ENCODE assay signal across 8 cellular contexts in the genomic region with DNA sequence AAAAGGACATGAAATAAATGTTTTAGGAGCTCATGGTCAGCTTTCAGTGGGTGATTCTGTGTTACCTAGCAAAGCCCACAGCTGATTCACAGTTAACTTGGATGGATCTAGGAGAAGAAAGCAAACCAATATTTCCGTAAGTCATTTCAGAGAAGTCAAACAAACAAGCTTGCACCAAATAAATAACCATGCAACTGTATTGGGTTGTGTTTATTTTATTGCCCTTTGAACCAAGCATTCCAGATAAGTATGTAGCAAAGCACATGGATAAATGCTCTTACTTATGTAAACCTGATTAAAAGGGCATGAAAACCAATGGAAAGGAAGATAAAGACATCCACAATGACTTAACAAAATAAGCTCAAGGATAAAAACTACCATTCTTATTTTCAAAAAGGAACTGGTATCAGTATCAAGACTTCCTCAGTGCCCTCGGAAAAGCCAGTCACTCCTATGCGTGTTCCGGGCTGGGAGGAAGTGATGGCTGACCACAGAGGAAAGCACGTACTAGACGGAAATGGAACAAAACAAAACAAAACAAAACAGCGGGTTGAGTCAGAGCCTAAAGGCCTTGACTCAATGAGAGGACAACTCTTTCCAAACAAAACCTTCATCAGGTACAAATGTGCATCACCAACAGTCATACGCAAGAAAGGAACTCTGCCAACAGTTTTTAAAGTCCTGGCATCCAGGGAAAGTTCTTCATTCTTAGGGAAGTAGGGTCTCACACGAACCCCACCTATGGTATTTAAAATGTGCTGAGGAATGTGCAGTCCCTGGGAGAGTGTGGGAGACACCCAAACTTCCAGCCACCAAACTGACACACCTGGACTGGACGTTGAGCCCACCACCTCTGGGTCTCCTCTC.
DNase-seq lines count a peak whose midpoint lies in the region; ATAC-seq, FAIRE-seq and TF ChIP-seq lines count a peak whose summit lies in the region.

No MANE protein-coding gene starts in this region.

- POLR2A ChIA-PET in HepG2 (lab: Yijun Ruan, JAX): no interaction called here

- H3K9me3 ChIP-seq in ascending aorta: no peaks in the 10 kb centered on the region
- H3K9me3 ChIP-seq in HepG2 (ENCODE audit: low read length): no peaks in the 10 kb centered on the region
- no peaks in the 10 kb centered on the region for H3K9me3 ChIP-seq in BE2C

- H3K9me3 Mint-ChIP-seq in T-helper 2 cell treated with Interferon-gamma antibody and Interleukin-4, amounts not matched to agents 5 μg/mL and 100 μg/mL, for 36 hours: peaks cover 13% of the 10 kb centered on the region

- H3K4me2 ChIP-seq in HepG2 (ENCODE audit: low read depth, low read length): peak overlapping the region; percentile 13; the same call in 1 of the 2 replicates

- CTCF ChIA-PET in HepG2 (lab: Yijun Ruan, JAX; ENCODE audit: low intra/inter-chr PET ratio, low total read pairs): no interaction called here

- H3K4me3 ChIP-seq in ascending aorta: no peak overlapping the region
- H3K4me3 ChIP-seq in HepG2 (replicated peaks in 1 of 3; ENCODE audit: insufficient read depth in 1 of 3, low read depth in 2 of 3, low read length in 3 of 3): no peak overlapping the region
- H3K4me3 ChIP-seq in BE2C (ENCODE audit: low read depth, low read length): no peak overlapping the region

- peak overlapping the region; percentile 96 for H3K27ac Mint-ChIP-seq in T-helper 2 cell treated with Interferon-gamma antibody and Interleukin-4, amounts not matched to agents 5 μg/mL and 100 μg/mL, for 36 hours

- TF ChIP-seq POLR2A in HepG2 (IDR thresholded peaks at IDR 0.05; ENCODE audit: insufficient read depth in 1 of 2, low read depth in 2 of 2, low read length in 2 of 2): no peak

- in situ Hi-C loops in HepG2 (cut with HindIII; ENCODE audit: extremely low pct_ligation_motif_present, low pct_unique_long_range_greater_than_20kb): no loop called here

- no peaks in the 10 kb centered on the region for H4K20me1 ChIP-seq in HepG2 (ENCODE audit: insufficient read depth, low read length)

- H3K4me3 Mint-ChIP-seq in T-helper 2 cell treated with Interferon-gamma antibody and Interleukin-4, amounts not matched to agents 5 μg/mL and 100 μg/mL, for 36 hours: peak overlapping the region; percentile 75

- peaks cover 6% of the 10 kb centered on the region for H3K36me3 Mint-ChIP-seq in T-helper 2 cell treated with Interferon-gamma antibody and Interleukin-4, amounts not matched to agents 5 μg/mL and 100 μg/mL, for 36 hours (ENCODE audit: low read depth)

- TF ChIP-seq EP300 in HepG2 (IDR thresholded peaks at IDR 0.05; ENCODE audit: low read depth in 2 of 2, low read length in 2 of 2) (peak in 1 of 2 experiments; percentile 23; a peak in 1 of 4 replicates), HepG2 (CRISPR knock-in tag; IDR thresholded peaks at IDR 0.05; ENCODE audit: borderline replicate concordance) (no peak)

- H3K27ac ChIP-seq in ascending aorta: peak overlapping the region; percentile 57 to 60
- H3K27ac ChIP-seq in HepG2 (ENCODE audit: extremely low read length, insufficient read depth, low read length): peak overlapping the region; percentile 37

- peak; percentile 36; the same call in 1 of the 3 replicates for ATAC-seq in HepG2

- no peaks in the 10 kb centered on the region for H3K36me3 ChIP-seq in ascending aorta
- H3K36me3 ChIP-seq in HepG2 (replicated peaks in 1 of 2; ENCODE audit: control insufficient read depth in 1 of 2, insufficient read depth in 2 of 2, low read length in 2 of 2): no peaks in the 10 kb centered on the region
- no peaks in the 10 kb centered on the region for H3K36me3 ChIP-seq in BE2C

- peaks cover 10% of the 10 kb centered on the region for H3K27me3 Mint-ChIP-seq in T-helper 2 cell treated with Interferon-gamma antibody and Interleukin-4, amounts not matched to agents 5 μg/mL and 100 μg/mL, for 36 hours (ENCODE audit: low read depth)

- DNase-seq in H4 (ENCODE audit: low spot score): peak; percentile 68
- DNase-seq in T-helper 2 cell treated with Interferon-gamma antibody and Interleukin-4, amounts not matched to agents 5 μg/mL and 100 μg/mL, for 36 hours (ENCODE audit: low spot score): peak; percentile 79
- DNase-seq in ascending aorta (ENCODE audit: low spot score in 2 of 2): peak; percentile 61 to 81
- peak; percentile 30 for DNase-seq in HepG2 (ENCODE audit: low spot score)
- peak; percentile 36 to 53 for DNase-seq in stimulated activated CD8-positive, alpha-beta memory T cell treated with anti-CD3 and anti-CD28 coated beads, Interleukin-4, amount 100 ng/mL, for 1 hour (ENCODE audit: low read depth in 2 of 2, low spot score in 1 of 2)
- no peak for DNase-seq in 8988T
- no peak for DNase-seq in NCI-H2029 treated with DMSO at 0.1 percent for 48 hours (lab: John Stamatoyannopoulos, UW)
- DNase-seq in BE2C: no peak

- no peaks in the 10 kb centered on the region for H3K27me3 ChIP-seq in ascending aorta
- no peaks in the 10 kb centered on the region for H3K27me3 ChIP-seq in HepG2 (ENCODE audit: control insufficient read depth in 1 of 2, insufficient read depth in 2 of 2, low read length in 2 of 2)
- no peaks in the 10 kb centered on the region for H3K27me3 ChIP-seq in BE2C

- TF ChIP-seq CTCF in ascending aorta (IDR thresholded peaks at IDR 0.05) (no peak), HepG2 (CRISPR knock-in tag; IDR thresholded peaks at IDR 0.05) (no peak), BE2C (IDR thresholded peaks at IDR 0.05; ENCODE audit: low read depth, low read length) (no peak)

- H2AFZ ChIP-seq in HepG2 (ENCODE audit: low read length): no peak overlapping the region

- intact Hi-C loops in ascending aorta (cut with DNase I) (loop anchor here (5.0 kb wide), 1 partner anchor 102 kb away; the partner anchor contains the start of gene SNRK), HepG2 (cut with micrococcal nuclease; ENCODE audit: unreplicated experiment) (no loop called here)

- no peak for FAIRE-seq in HepG2 (lab: Jason Lieb, UNC)

- no peaks in the 10 kb centered on the region for H3K4me1 ChIP-seq in ascending aorta
- H3K4me1 ChIP-seq in HepG2 (ENCODE audit: insufficient read depth, low read length): peaks cover 21% of the 10 kb centered on the region
- H3K4me1 ChIP-seq in BE2C: no peaks in the 10 kb centered on the region

- H3K9ac ChIP-seq in HepG2 (ENCODE audit: insufficient read depth, low read depth, low read length): no peak overlapping the region

- H3K4me1 Mint-ChIP-seq in T-helper 2 cell treated with Interferon-gamma antibody and Interleukin-4, amounts not matched to agents 5 μg/mL and 100 μg/mL, for 36 hours (ENCODE audit: low read depth): peaks cover 41% of the 10 kb centered on the region

- no peak for TF ChIP-seq RAD21 in HepG2 (CRISPR knock-in tag; IDR thresholded peaks at IDR 0.05)

- no peaks in the 10 kb centered on the region for H3K79me2 ChIP-seq in HepG2 (ENCODE audit: insufficient read depth, low read length)

- BruUV-seq in HepG2 (replicated peaks; lab: Mats Ljungman, UMichigan): no TSS peak

- WGBS in HepG2 (ENCODE audit: low lambda C conversion rate): 53% methylated on average over 10 of the region's 10 CpGs

TF ChIP-seq in HepG2, 621 proteins besides CTCF, POLR2A, EP300 and RAD21 (continues in another document):
- TF ChIP-seq ZNF83 (CRISPR knock-in tag; IDR thresholded peaks at IDR 0.05; ENCODE audit: borderline replicate concordance) (no peak), ELF3 (CRISPR knock-in tag; IDR thresholded peaks at IDR 0.05) (peak; percentile 23; the same call in 1 of the 2 replicates), ZNF784 (CRISPR knock-in tag; IDR thresholded peaks at IDR 0.05; ENCODE audit: borderline replicate concordance) (no peak), FOSL2 (CRISPR knock-in tag; IDR thresholded peaks at IDR 0.05) (0 out of 2 replicates have a peak, but pooled peaks have one; percentile 8), FOXP1 (IDR thresholded peaks at IDR 0.05) (no peak), FOXP1 (CRISPR knock-in tag; IDR thresholded peaks at IDR 0.05) (peak; percentile 37; the same call in 1 of the 2 replicates)
- TF ChIP-seq, protein P1, sequence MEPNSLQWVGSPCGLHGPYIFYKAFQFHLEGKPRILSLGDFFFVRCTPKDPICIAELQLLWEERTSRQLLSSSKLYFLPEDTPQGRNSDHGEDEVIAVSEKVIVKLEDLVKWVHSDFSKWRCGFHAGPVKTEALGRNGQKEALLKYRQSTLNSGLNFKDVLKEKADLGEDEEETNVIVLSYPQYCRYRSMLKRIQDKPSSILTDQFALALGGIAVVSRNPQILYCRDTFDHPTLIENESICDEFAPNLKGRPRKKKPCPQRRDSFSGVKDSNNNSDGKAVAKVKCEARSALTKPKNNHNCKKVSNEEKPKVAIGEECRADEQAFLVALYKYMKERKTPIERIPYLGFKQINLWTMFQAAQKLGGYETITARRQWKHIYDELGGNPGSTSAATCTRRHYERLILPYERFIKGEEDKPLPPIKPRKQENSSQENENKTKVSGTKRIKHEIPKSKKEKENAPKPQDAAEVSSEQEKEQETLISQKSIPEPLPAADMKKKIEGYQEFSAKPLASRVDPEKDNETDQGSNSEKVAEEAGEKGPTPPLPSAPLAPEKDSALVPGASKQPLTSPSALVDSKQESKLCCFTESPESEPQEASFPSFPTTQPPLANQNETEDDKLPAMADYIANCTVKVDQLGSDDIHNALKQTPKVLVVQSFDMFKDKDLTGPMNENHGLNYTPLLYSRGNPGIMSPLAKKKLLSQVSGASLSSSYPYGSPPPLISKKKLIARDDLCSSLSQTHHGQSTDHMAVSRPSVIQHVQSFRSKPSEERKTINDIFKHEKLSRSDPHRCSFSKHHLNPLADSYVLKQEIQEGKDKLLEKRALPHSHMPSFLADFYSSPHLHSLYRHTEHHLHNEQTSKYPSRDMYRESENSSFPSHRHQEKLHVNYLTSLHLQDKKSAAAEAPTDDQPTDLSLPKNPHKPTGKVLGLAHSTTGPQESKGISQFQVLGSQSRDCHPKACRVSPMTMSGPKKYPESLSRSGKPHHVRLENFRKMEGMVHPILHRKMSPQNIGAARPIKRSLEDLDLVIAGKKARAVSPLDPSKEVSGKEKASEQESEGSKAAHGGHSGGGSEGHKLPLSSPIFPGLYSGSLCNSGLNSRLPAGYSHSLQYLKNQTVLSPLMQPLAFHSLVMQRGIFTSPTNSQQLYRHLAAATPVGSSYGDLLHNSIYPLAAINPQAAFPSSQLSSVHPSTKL (CRISPR knock-in tag; IDR thresholded peaks at IDR 0.05): 0 out of 2 replicates have a peak, but pooled peaks have one; percentile 19

Comparison
In these comparisons a context has a peak if more than half of its experiments do, and no peak if none do; other contexts are left out.
1. DNase-seq: peak in H4 (single experiment), T-helper 2 cell treated with Interferon-gamma antibody and Interleukin-4, amounts not matched to agents 5 μg/mL and 100 μg/mL, for 36 hours (single experiment), ascending aorta (2 of 2), HepG2 (single experiment) and stimulated activated CD8-positive, alpha-beta memory T cell treated with anti-CD3 and anti-CD28 coated beads, Interleukin-4, amount 100 ng/mL, for 1 hour (2 of 2); none in 8988T (single experiment), NCI-H2029 treated with DMSO at 0.1 percent for 48 hours (single experiment) and BE2C (single experiment).